Comparison of ENCODE assay signal across 23 cellular contexts in genomic region chr2:190916829-190917228, GRCh38. TPM values are rescaled to one million over a fixed set of nuclear protein-coding genes. Genes with fewer than 3 reads are reported as not detected.
DNase-seq lines count a peak whose midpoint lies in the region; ATAC-seq, FAIRE-seq and TF ChIP-seq lines count a peak whose summit lies in the region.
"Had no signal": no experiment of that assay in that cellular context is flagged by ENCODE, and none has a peak within 500 bp of the region (broad histone marks: within the 10 kb centered on the region; RNA-seq: fewer than 3 reads in every experiment).

No MANE protein-coding gene starts in this region.

- H3K27ac Mint-ChIP-seq in activated CD4-positive, alpha-beta T cell treated with anti-CD3 and anti-CD28 coated beads, Interleukin-2, amount 10 ng/mL, durations not matched to agents 7 days and 5 days = no peak overlapping the region
- peak overlapping the region; percentile 25 to 46 for H3K27ac Mint-ChIP-seq in T-cell

- peak; percentile 15 to 68 (median 30) for ATAC-seq in T-cell (replicated peaks in 1 of 4)

- no peak for TF ChIP-seq POLR2A in adrenal gland (IDR thresholded peaks at IDR 0.05)

- H3K27me3 ChIP-seq in adrenal gland = no peaks in the 10 kb centered on the region
- H3K27me3 ChIP-seq: BLaER1 had no signal

- peaks cover 0 to 23% of the 10 kb centered on the region in 2 donors for H3K36me3 ChIP-seq in adrenal gland (replicated peaks in 1 of 2)

- no peak overlapping the region for H3K4me3 ChIP-seq in adrenal gland
- H3K4me3 ChIP-seq: BLaER1 had no signal

- DNase-seq in activated CD4-positive, alpha-beta T cell treated with anti-CD3 and anti-CD28 coated beads, Interleukin-2, amount 10 ng/mL, durations not matched to agents 7 days and 5 days = peak; percentile 54
- DNase-seq in activated CD4-positive, alpha-beta T cell treated with anti-CD3 and anti-CD28 coated beads for 4 hours = no peak
- DNase-seq in T-cell (peak in 10 of 34 experiments; percentile 7 to 43 (median 16)), adrenal gland (no peak), cerebellar nuclear complex (lab: John Stamatoyannopoulos, UW) (no peak), RCC 7860 (ENCODE audit: low spot score) (no peak)
- DNase-seq in effector CD8-positive, alpha-beta T cell (lab: John Stamatoyannopoulos, UW) = peak; percentile 2
- DNase-seq: HFFc6, IMR-90, Karpas-422, NCI-H1417 treated with DMSO at 0.1 percent for 48 hours, NCI-H187 treated with DMSO at 0.1 percent for 48 hours, NCI-H2227 treated with DMSO at 0.1 percent for 48 hours, NCI-H510A treated with DMSO at 0.1 percent for 48 hours, NCI-H774, RPMI8226, SHP77 treated with DMSO at 0.1 percent for 48 hours had no signal

- H3K9me3 Mint-ChIP-seq in activated CD4-positive, alpha-beta T cell treated with anti-CD3 and anti-CD28 coated beads, Interleukin-2, amount 10 ng/mL, durations not matched to agents 7 days and 5 days = no peaks in the 10 kb centered on the region
- H3K9me3 Mint-ChIP-seq in T-cell = no peaks in the 10 kb centered on the region
- H3K9me3 Mint-ChIP-seq: HFFc6 had no signal

- CTCF ChIA-PET in activated CD4-positive, alpha-beta T cell treated with anti-CD3 and anti-CD28 coated beads, Interleukin-2, amount 10 ng/mL, durations not matched to agents 7 days and 5 days (lab: Charles Lee) = no interaction called here
- CTCF ChIA-PET in T-cell (lab: Charles Lee) = no interaction called here

- H3K27me3 Mint-ChIP-seq in activated CD4-positive, alpha-beta T cell treated with anti-CD3 and anti-CD28 coated beads, Interleukin-2, amount 10 ng/mL, durations not matched to agents 7 days and 5 days = no peaks in the 10 kb centered on the region
- no peaks in the 10 kb centered on the region for H3K27me3 Mint-ChIP-seq in T-cell

- H3K9me3 ChIP-seq in adrenal gland (replicated peaks in 1 of 3) = no peaks in the 10 kb centered on the region
- H3K9me3 ChIP-seq: BLaER1 had no signal

- POLR2A ChIA-PET in activated CD4-positive, alpha-beta T cell treated with anti-CD3 and anti-CD28 coated beads, Interleukin-2, amount 10 ng/mL, durations not matched to agents 7 days and 5 days (lab: Charles Lee) = no interaction called here
- POLR2A ChIA-PET in T-cell (lab: Charles Lee) = no interaction called here

- 66 to 82% (median 80%) methylated on average over 3 of the region's 3 CpGs for WGBS in adrenal gland, 4 donors

- peaks cover 3 to 8% of the 10 kb centered on the region in 2 donors for H3K4me1 ChIP-seq in adrenal gland (replicated peaks in 1 of 2)
- H3K4me1 ChIP-seq: BLaER1 had no signal

- H3K36me3 Mint-ChIP-seq in activated CD4-positive, alpha-beta T cell treated with anti-CD3 and anti-CD28 coated beads, Interleukin-2, amount 10 ng/mL, durations not matched to agents 7 days and 5 days (ENCODE audit: low read depth) = peaks cover 56% of the 10 kb centered on the region
- peaks cover 48% of the 10 kb centered on the region for H3K36me3 Mint-ChIP-seq in T-cell

- H3K27ac ChIP-seq in 22Rv1 (peak overlapping the region; percentile 53; the same call in 1 of the 2 replicates), adrenal gland (no peak overlapping the region)
- H3K27ac ChIP-seq: BLaER1, HL-60 had no signal

- intact Hi-C loops in adrenal gland (cut with DNase I) = no loop called here

- no peak overlapping the region for H3K4me3 Mint-ChIP-seq in activated CD4-positive, alpha-beta T cell treated with anti-CD3 and anti-CD28 coated beads, Interleukin-2, amount 10 ng/mL, durations not matched to agents 7 days and 5 days
- H3K4me3 Mint-ChIP-seq in T-cell = peak overlapping the region in 1 of 3 donors; percentile 3

- FAIRE-seq in RCC 7860 (lab: Jason Lieb, UNC) = no peak
- FAIRE-seq: A204.1, D721Med, H54 had no signal

- TF ChIP-seq CTCF in 22Rv1 (IDR thresholded peaks at IDR 0.05) (no peak), adrenal gland (IDR thresholded peaks at IDR 0.05) (no peak)

- H3K4me1 Mint-ChIP-seq in activated CD4-positive, alpha-beta T cell treated with anti-CD3 and anti-CD28 coated beads, Interleukin-2, amount 10 ng/mL, durations not matched to agents 7 days and 5 days = peaks cover 36% of the 10 kb centered on the region
- H3K4me1 Mint-ChIP-seq in T-cell = peaks cover 47 to 54% (median 49%) of the 10 kb centered on the region in 3 donors

RNA-seq across cellular contexts. Expression of gene GLS, which starts 36.2 kb away (rescaled TPM):
- total RNA-seq in activated CD4-positive, alpha-beta T cell treated with anti-CD3 and anti-CD28 coated beads, Interleukin-2, amount 10 ng/mL, durations not matched to agents 7 days and 5 days = 100 to 1,000 TPM; 142 to 155 TPM
- total RNA-seq in T-cell (100 to 1,000 TPM; 192 to 233 (median 209) TPM), adrenal gland (100 to 1,000 TPM; 103 to 527 (median 308) TPM)
- polyA plus RNA-seq in adrenal gland = 10 to 100 TPM; 55.3 to 92.2 (median 80.6) TPM

Comparison
In these comparisons a context has a peak if more than half of its experiments do, and no peak if none do; other contexts are left out.
1. DNase-seq: peak in activated CD4-positive, alpha-beta T cell treated with anti-CD3 and anti-CD28 coated beads, Interleukin-2, amount 10 ng/mL, durations not matched to agents 7 days and 5 days (single experiment) and effector CD8-positive, alpha-beta T cell (single experiment); none in activated CD4-positive, alpha-beta T cell treated with anti-CD3 and anti-CD28 coated beads for 4 hours (0 of 2), adrenal gland (0 of 7), cerebellar nuclear complex (0 of 2) and RCC 7860 (single experiment).